ENCODE assay signal across 21 cellular contexts in genomic region chr20:37266940-37267683, GRCh38. TPM values are rescaled to one million over a fixed set of nuclear protein-coding genes. Genes with fewer than 3 reads are reported as not detected.
"Had no signal": no experiment of that assay in that cellular context is flagged by ENCODE, and none has a peak within 500 bp of the region (broad histone marks: within the 10 kb centered on the region; RNA-seq: fewer than 3 reads in every experiment).

No MANE protein-coding gene starts in this region.

- FAIRE-seq: frontal cortex, islet of Langerhans, urothelium cell line had no signal

- H3K27ac ChIP-seq: adrenal gland, coronary artery, epithelial cell of prostate, heart left ventricle, neutrophil, thyroid gland, VCaP had no signal

- H3K4me3 ChIP-seq: adrenal gland, coronary artery, heart left ventricle, thyroid gland had no signal

- H3K9me3 ChIP-seq: adrenal gland, heart left ventricle, neutrophil, thyroid gland had no signal

- ATAC-seq: activated CD8-positive, alpha-beta memory T cell treated with anti-CD3 and anti-CD28 coated beads, Interleukin-2, amount 10 ng/mL, durations not matched to agents 7 days and 5 days; activated T-cell treated with anti-CD3 and anti-CD28 coated beads, Interleukin-2, amount 50 U/mL, for 4 hours; heart left ventricle; left lobe of liver; stimulated activated memory B cell treated with anti-CD40 and anti-IgM and Interleukin-4, amounts not matched to agents 10 μg/mL and 1 μg/mL and 100 μg/mL, for 72 hours had no signal

- H3K36me3 ChIP-seq: adrenal gland, heart left ventricle, neutrophil, thyroid gland had no signal

- DNase-seq: activated CD4-positive, alpha-beta memory T cell treated with anti-CD3 and anti-CD28 coated beads for 36 hours; activated CD8-positive, alpha-beta memory T cell treated with anti-CD3 and anti-CD28 coated beads, Interleukin-2, amount 10 ng/mL, durations not matched to agents 7 days and 5 days; activated effector memory CD4-positive, alpha-beta T cell treated with Interleukin-2 at 50 U/mL for 16 hours; activated T-cell treated with anti-CD3 and anti-CD28 coated beads, Interleukin-2, amount 50 U/mL, for 4 hours; adrenal gland; effector CD8-positive, alpha-beta T cell; heart left ventricle; mammary epithelial cell; stimulated activated CD4-positive, alpha-beta T cell treated with anti-CD3 and anti-CD28 coated beads, Interleukin-2, amount 100 ng/mL, for 48 hours; thyroid gland had no signal

- H3K27me3 ChIP-seq: adrenal gland, neutrophil, thyroid gland had no signal

- H3K4me1 ChIP-seq: adrenal gland, thyroid gland had no signal

RNA-seq across cellular contexts. Expression of gene GHRH, which starts 5.5 kb away (rescaled TPM):
- total RNA-seq: activated CD4-positive, alpha-beta memory T cell treated with anti-CD3 and anti-CD28 coated beads for 36 hours; activated CD8-positive, alpha-beta memory T cell treated with anti-CD3 and anti-CD28 coated beads, Interleukin-2, amount 10 ng/mL, durations not matched to agents 7 days and 5 days; activated T-cell treated with anti-CD3 and anti-CD28 coated beads, Interleukin-2, amount 50 U/mL, for 4 hours; adrenal gland; fibroblast of lung; frontal cortex; heart left ventricle; left lobe of liver; mammary epithelial cell; T-helper 1 cell treated with Interleukin-12 subunit alpha and Interleukin-12 subunit beta and Interleukin-4 antibody, amounts not matched to agents 30 ng/mL and 1 ng/mL, for 36 hours; thyroid gland had no signal
- polyA plus RNA-seq: fibroblast of lung, heart left ventricle, mammary epithelial cell had no signal
